In the genomic region with DNA sequence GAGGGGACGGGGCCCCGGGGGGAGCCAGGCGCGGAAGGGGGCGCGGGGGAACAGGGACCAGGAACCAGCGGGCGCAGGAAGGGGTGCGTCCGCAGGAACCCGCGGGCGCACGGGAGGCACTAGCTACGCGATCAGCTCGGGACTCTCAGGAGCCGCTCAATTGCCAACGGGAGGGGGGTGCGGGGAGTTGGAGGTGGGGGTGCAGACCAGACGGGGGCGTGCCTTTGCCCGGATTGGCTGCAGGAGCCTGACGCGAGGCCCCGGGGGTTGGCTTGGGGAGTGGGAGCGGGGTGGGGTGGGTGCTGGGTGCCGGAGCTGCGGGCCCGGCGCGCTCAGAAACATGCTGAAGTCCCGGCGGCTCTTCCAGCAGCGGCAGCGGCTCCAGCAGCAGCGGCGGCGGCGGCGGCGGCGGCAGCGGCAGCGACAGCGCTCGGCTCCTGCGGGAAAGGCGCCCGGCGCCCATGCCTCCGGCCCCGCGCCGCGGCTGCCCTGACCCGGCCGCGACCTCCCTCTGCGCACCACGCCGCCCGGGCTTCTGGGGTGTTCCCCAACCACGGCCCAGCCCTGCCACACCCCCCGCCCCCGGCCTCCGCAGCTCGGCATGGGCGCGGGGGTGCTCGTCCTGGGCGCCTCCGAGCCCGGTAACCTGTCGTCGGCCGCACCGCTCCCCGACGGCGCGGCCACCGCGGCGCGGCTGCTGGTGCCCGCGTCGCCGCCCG, we compare ENCODE assay signal across 9 cellular contexts. TPM values are rescaled to one million over a fixed set of nuclear protein-coding genes. Genes with fewer than 3 reads are reported as not detected.
DNase-seq lines count a peak whose midpoint lies in the region; ATAC-seq and TF ChIP-seq lines count a peak whose summit lies in the region.
"Had no signal": no experiment of that assay in that cellular context is flagged by ENCODE, and none has a peak within 500 bp of the region (broad histone marks: within the 10 kb centered on the region; RNA-seq: fewer than 3 reads in every experiment).

A gene (plus strand): TSS at position 335 of the 719 bp plus-strand sequence. CDS start 267 bp downstream, at position 602.

- ATAC-seq in GM21367 (IDR thresholded peaks at IDR 0.05; ENCODE audit: unreplicated experiment), result peak; percentile 51
- peak; percentile 60 for ATAC-seq in T-helper 17 cell
- ATAC-seq in left lobe of liver, result peak; percentile 86

- H3K9ac ChIP-seq in MM.1S (ENCODE audit: low read length) (no peak within 1 kb of the TSS), colonic mucosa (ENCODE audit: low read depth in 2 of 2, low read length in 2 of 2) (peak within 1 kb of the TSS; percentile 40 to 51)

- H3K9me3 ChIP-seq in Caco-2 (no peaks in the 10 kb centered on the region), MM.1S (replicated peaks; ENCODE audit: insufficient read depth, low read length) (no peaks in the 10 kb centered on the region), T-helper 17 cell (ENCODE audit: control insufficient read depth, low read length, poor library complexity, severe bottlenecking) (no peaks in the 10 kb centered on the region), colonic mucosa (no peaks in the 10 kb centered on the region)

- H2AFZ ChIP-seq in MM.1S (ENCODE audit: low read length), result peak within 1 kb of the TSS; percentile 84

- no peaks in the 10 kb centered on the region for H3F3A ChIP-seq in MM.1S (ENCODE audit: insufficient read depth, low read length)

- H3K9me3 Mint-ChIP-seq in Caco-2 (ENCODE audit: unreplicated experiment), result no peaks in the 10 kb centered on the region

- no peak for TF ChIP-seq CTCF in Caco-2 (IDR thresholded peaks at IDR 0.05; ENCODE audit: insufficient read depth in 1 of 2, low read depth in 1 of 2, low read length in 1 of 2, severe bottlenecking in 1 of 2, unreplicated experiment in 1 of 2)
- no peak for TF ChIP-seq CTCF in MM.1S (IDR thresholded peaks at IDR 0.05; ENCODE audit: low read length)
- TF ChIP-seq CTCF in colonic mucosa (IDR thresholded peaks at IDR 0.05), result no peak

- H3K4me1 ChIP-seq in Caco-2 (peaks cover 8% of the 10 kb centered on the region), MM.1S (ENCODE audit: low read length) (peaks cover 3% of the 10 kb centered on the region; the same call in 1 of the 2 replicates), colonic mucosa (no peaks in the 10 kb centered on the region)

- H3K4me2 ChIP-seq in MM.1S (ENCODE audit: low read depth, low read length), result peak within 1 kb of the TSS; percentile 96

- BruUV-seq in Caco-2 (replicated peaks; lab: Mats Ljungman, UMichigan), result no TSS peak

- H3K4me3 Mint-ChIP-seq in Caco-2 (ENCODE audit: unreplicated experiment), result peak within 1 kb of the TSS; percentile 80
- H3K4me3 Mint-ChIP-seq in T-helper 17 cell, result peak within 1 kb of the TSS; percentile 89

- H3K4me1 Mint-ChIP-seq in Caco-2 (ENCODE audit: low read depth, unreplicated experiment), result peaks cover 9% of the 10 kb centered on the region
- H3K4me1 Mint-ChIP-seq in T-helper 17 cell, result peaks cover 13% of the 10 kb centered on the region

- CTCF ChIA-PET in Caco-2 (lab: Charles Lee), result interaction anchor here (0.6 to 0.7 kb wide), 5 partner anchors 27 to 363 kb away, joined by 3 to 8 read pairs (median 6); no protein-coding TSS in a partner anchor

- H3K9me2 ChIP-seq in MM.1S (replicated peaks; ENCODE audit: insufficient read depth, low read length), result no peaks in the 10 kb centered on the region

- H3K27me3 Mint-ChIP-seq in Caco-2 (ENCODE audit: insufficient read depth, unreplicated experiment) (peaks cover 21% of the 10 kb centered on the region), T-helper 17 cell (peaks cover 75% of the 10 kb centered on the region)

- H3K27me3 ChIP-seq in Caco-2 (replicated peaks; ENCODE audit: control insufficient read depth, insufficient read depth, low read length), result no peaks in the 10 kb centered on the region
- peaks cover 6% of the 10 kb centered on the region for H3K27me3 ChIP-seq in MM.1S (replicated peaks; ENCODE audit: insufficient read depth, low read length)
- peaks cover 34% of the 10 kb centered on the region for H3K27me3 ChIP-seq in colonic mucosa

- POLR2A ChIA-PET in Caco-2 (lab: Charles Lee), result interaction anchor here (0.6 to 1.0 kb wide), 4 partner anchors 131 to 1613 kb away, joined by 3 to 6 read pairs (median 4); a partner anchor contains a TSS

- H3K4me3 ChIP-seq in Caco-2 (ENCODE audit: low read depth, low read length) (peak within 1 kb of the TSS; percentile 75), MM.1S (ENCODE audit: low read length) (peak within 1 kb of the TSS; percentile 61), colonic mucosa (peak within 1 kb of the TSS; percentile 33)

- intact Hi-C loops in Caco-2 (cut with micrococcal nuclease; ENCODE audit: unreplicated experiment), result loop anchor here (10.0 kb wide), 1 partner anchor 149 kb away; no protein-coding TSS in a partner anchor
- intact Hi-C loops in colonic mucosa (cut with DNase I), result no loop called here

- peak; percentile 86 to 88 for DNase-seq in Caco-2
- peak; percentile 49 for DNase-seq in MM.1S
- DNase-seq in T-helper 17 cell, result peak in 1 of 3 donors; percentile 37
- DNase-seq in colonic mucosa, result peak; percentile 79
- DNase-seq in left lobe of liver (ENCODE audit: low spot score), result peak; percentile 59
- peak; percentile 37 for DNase-seq in stimulated activated CD4-positive, alpha-beta T cell treated with anti-CD3 and anti-CD28 coated beads, Interleukin-4, amount 100 ng/mL, for 1 hour
- DNase-seq in OCI-M1 (lab: John Stamatoyannopoulos, UW), result no peak

- peaks cover 5% of the 10 kb centered on the region for H3K36me3 Mint-ChIP-seq in Caco-2 (ENCODE audit: insufficient read depth, unreplicated experiment)
- peaks cover 7% of the 10 kb centered on the region for H3K36me3 Mint-ChIP-seq in T-helper 17 cell (ENCODE audit: low read depth)

- H4K20me1 ChIP-seq in MM.1S (ENCODE audit: insufficient read depth, low read length), result no peaks in the 10 kb centered on the region

- H3K36me3 ChIP-seq in Caco-2 (ENCODE audit: control insufficient read depth, insufficient read depth, low read length), result no peaks in the 10 kb centered on the region
- no peaks in the 10 kb centered on the region for H3K36me3 ChIP-seq in MM.1S (replicated peaks; ENCODE audit: insufficient read depth, low read length)
- no peaks in the 10 kb centered on the region for H3K36me3 ChIP-seq in colonic mucosa

- no peak within 1 kb of the TSS for H3K27ac ChIP-seq in MM.1S (ENCODE audit: low read length)
- no peak within 1 kb of the TSS for H3K27ac ChIP-seq in colonic mucosa

- no peak within 1 kb of the TSS for H3K27ac Mint-ChIP-seq in Caco-2 (ENCODE audit: unreplicated experiment)
- H3K27ac Mint-ChIP-seq in T-helper 17 cell, result no peak within 1 kb of the TSS

- no peaks in the 10 kb centered on the region for H3K79me2 ChIP-seq in MM.1S (ENCODE audit: low read length)

RNA-seq across cellular contexts. Expression of the gene that starts here (rescaled TPM):
- total RNA-seq in Caco-2 (2022), result 2.1 and 2.3 TPM in 2 replicates
- under 1 TPM; 0.10 to 0.16 TPM for total RNA-seq in T-helper 17 cell
- total RNA-seq in colonic mucosa, result under 1 TPM; 0.59 to 0.85 TPM
- 0.10 TPM for total RNA-seq in left lobe of liver
- total RNA-seq: T-helper 2 cell treated with Interferon-gamma antibody and Interleukin-4, amounts not matched to agents 100 ng/mL and 5 ng/mL, for 36 hours had no signal

Comparison
In these comparisons a context has a peak if more than half of its experiments do, and no peak if none do; other contexts are left out.
1. Peak in ATAC-seq in T-helper 17 cell; RNA of the gene not detected or under 1 TPM.
2. Peak in DNase-seq, H3K4me3 ChIP-seq and H3K9ac ChIP-seq in colonic mucosa; RNA of the gene not detected or under 1 TPM.
3. Peak in DNase-seq and ATAC-seq in left lobe of liver; RNA of the gene not detected or under 1 TPM.